8 cellular contexts compared by ENCODE assay signal in the genomic region with DNA sequence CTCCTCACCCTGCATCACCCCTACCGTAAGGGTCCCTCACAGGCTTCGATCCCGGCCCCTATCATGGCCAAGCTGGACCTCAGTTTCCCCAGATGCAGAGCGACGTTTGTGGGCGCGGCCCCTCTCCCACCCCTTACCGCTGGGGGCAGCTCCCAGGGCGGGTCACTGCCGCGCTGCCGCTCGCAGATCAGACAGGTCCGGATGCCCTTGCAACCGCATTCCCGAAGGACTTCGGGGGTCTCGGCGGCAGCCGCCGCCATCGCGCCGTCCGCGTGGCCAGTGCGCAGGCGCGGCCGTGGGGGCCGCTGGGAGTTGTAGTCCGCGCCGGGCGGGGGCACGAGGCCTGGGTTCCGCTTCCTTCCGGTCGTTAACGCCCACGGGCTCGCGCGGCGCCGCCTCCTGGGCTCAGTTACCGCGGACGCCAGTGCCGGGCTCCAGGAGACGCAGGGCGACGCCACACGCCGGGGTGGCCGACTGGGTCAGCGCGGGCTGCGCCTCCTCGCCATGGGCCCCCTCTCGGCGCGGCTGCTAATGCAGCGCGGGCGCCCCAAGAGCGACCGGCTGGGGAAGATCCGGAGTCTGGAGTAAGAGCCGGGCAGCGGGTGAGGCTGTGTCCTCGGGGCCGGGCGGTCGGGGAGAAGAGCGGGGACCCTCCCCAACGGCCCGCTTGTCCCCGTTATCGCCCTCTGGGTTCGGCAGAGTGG. TPM values are rescaled to one million over a fixed set of nuclear protein-coding genes. Genes with fewer than 3 reads are reported as not detected.
DNase-seq lines count a peak whose midpoint lies in the region; ATAC-seq and TF ChIP-seq lines count a peak whose summit lies in the region.

A gene with protein sequence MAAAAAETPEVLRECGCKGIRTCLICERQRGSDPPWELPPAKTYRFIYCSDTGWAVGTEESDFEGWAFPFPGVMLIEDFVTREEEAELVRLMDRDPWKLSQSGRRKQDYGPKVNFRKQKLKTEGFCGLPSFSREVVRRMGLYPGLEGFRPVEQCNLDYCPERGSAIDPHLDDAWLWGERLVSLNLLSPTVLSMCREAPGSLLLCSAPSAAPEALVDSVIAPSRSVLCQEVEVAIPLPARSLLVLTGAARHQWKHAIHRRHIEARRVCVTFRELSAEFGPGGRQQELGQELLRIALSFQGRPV (minus strand): TSS at position 287 of the 704 bp plus-strand sequence. CDS start 27 bp downstream, at position 260.
Gene LRWD1, plus strand, starts transcription at position 408 of the 704 bp plus-strand sequence. Its CDS starts 97 bp downstream, at position 505.

- no peaks in the 10 kb centered on the region for H3K9me3 ChIP-seq in SK-N-SH
- no peaks in the 10 kb centered on the region for H3K9me3 ChIP-seq in osteoblast (ENCODE audit: low read depth, low read length)
- H3K9me3 ChIP-seq in thoracic aorta, result no peaks in the 10 kb centered on the region

- H3K4me2 ChIP-seq in SK-N-SH, result peak within 1 kb of the TSS; percentile 89
- peak within 1 kb of the TSS; percentile 86 for H3K4me2 ChIP-seq in osteoblast (ENCODE audit: insufficient read depth, low read length)

- H3K36me3 ChIP-seq in SK-N-SH (replicated peaks in 1 of 2; ENCODE audit: control insufficient read depth in 1 of 2, insufficient read depth in 2 of 2, low read length in 1 of 2) (peaks cover 12 to 23% of the 10 kb centered on the region in 2 experiments), osteoblast (ENCODE audit: insufficient read depth, low read length) (no peaks in the 10 kb centered on the region), thoracic aorta (peaks cover 5% of the 10 kb centered on the region)

- POLR2A ChIA-PET in GM10248 (lab: Yijun Ruan, JAX), result no interaction called here
- POLR2A ChIA-PET in SK-N-SH (lab: Yijun Ruan, JAX), result interaction anchor here (0.9 to 2.6 kb wide), 5 partner anchors 10 to 69 kb away, joined by 3 to 12 read pairs (median 5); partner anchors contain the start of gene PRKRIP1

- H3K4me1 ChIP-seq in SK-N-SH (ENCODE audit: control insufficient read depth in 1 of 2, insufficient read depth in 2 of 2, low read depth in 1 of 2, low read length in 1 of 2) (peaks cover 5 to 11% of the 10 kb centered on the region in 2 experiments; a peak in 2 of 4 replicates), osteoblast (ENCODE audit: insufficient read depth, low read length) (peaks cover 13% of the 10 kb centered on the region), thoracic aorta (ENCODE audit: control insufficient read depth in 1 of 2, low read depth in 2 of 2) (peaks cover 13 to 31% of the 10 kb centered on the region in 2 donors)

- peak within 1 kb of the TSS; percentile 90 for H3K9ac ChIP-seq in SK-N-SH

- H3K9me2 ChIP-seq in SK-N-SH, result no peaks in the 10 kb centered on the region

- H3K79me2 ChIP-seq in SK-N-SH (ENCODE audit: insufficient read depth), result peaks cover 49% of the 10 kb centered on the region
- H3K79me2 ChIP-seq in osteoblast (ENCODE audit: insufficient read depth, low read length), result peaks cover 40% of the 10 kb centered on the region

- H3K27ac ChIP-seq in SK-N-SH (ENCODE audit: low read depth in 2 of 2, low read length in 1 of 2) (peak within 1 kb of the TSS; percentile 67 to 79), osteoblast (ENCODE audit: low read depth, low read length) (peak within 1 kb of the TSS; percentile 70), thoracic aorta (peak within 1 kb of the TSS; percentile 64 to 69)

- H2AFZ ChIP-seq in SK-N-SH (ENCODE audit: low read depth), result peak within 1 kb of the TSS; percentile 99
- H2AFZ ChIP-seq in osteoblast (ENCODE audit: low read length), result peak within 1 kb of the TSS; percentile 94

- H3K4me3 ChIP-seq in NB4 (ENCODE audit: low read depth, low read length) (peak within 1 kb of the TSS; percentile 86), SK-N-SH (ENCODE audit: low read depth in 2 of 2, low read length in 1 of 2) (peak within 1 kb of the TSS; percentile 86 to 99), osteoblast (ENCODE audit: insufficient read depth, low read length) (peak within 1 kb of the TSS; percentile 91), thoracic aorta (peak within 1 kb of the TSS; percentile 99)

- TF ChIP-seq EP300 in SK-N-SH (IDR thresholded peaks at IDR 0.05; ENCODE audit: borderline replicate concordance in 1 of 2, low read depth in 1 of 2, low read length in 1 of 2), result no peak; a peak in 2 of 4 replicates

- H4K20me1 ChIP-seq in SK-N-SH (ENCODE audit: insufficient read depth) (peaks cover 4% of the 10 kb centered on the region; the same call in 1 of the 2 replicates), osteoblast (ENCODE audit: insufficient read depth, low read length) (peaks cover 5% of the 10 kb centered on the region)

- TF ChIP-seq CTCF in GM10248 (IDR thresholded peaks at IDR 0.05; ENCODE audit: control extremely low read depth, extremely low read depth, low read depth, missing control alignments) (peak; percentile 12), NB4 (IDR thresholded peaks at IDR 0.05; ENCODE audit: low read depth, low read length) (no peak), SK-N-SH (IDR thresholded peaks at IDR 0.05) (peak; percentile 16; the same call in 1 of the 2 replicates), osteoblast (IDR thresholded peaks at IDR 0.05; ENCODE audit: extremely low read depth, low read depth, low read length) (no peak), thoracic aorta (IDR thresholded peaks at IDR 0.05) (peak; percentile 28)

- WGBS in SK-N-SH (ENCODE audit: low lambda C conversion rate), result under 1% methylated on average over 52 of the region's 81 CpGs

- H3F3A ChIP-seq in SK-N-SH (replicated peaks; ENCODE audit: insufficient read depth), result peaks cover 5% of the 10 kb centered on the region

- DNase-seq in GM10248 (ENCODE audit: extremely low spot score) (peak; percentile 100), NB4 (ENCODE audit: low read depth) (peak; percentile 97), SK-N-SH (peak; percentile 100), glomerular visceral epithelial cell (ENCODE audit: extremely low spot score) (peak; percentile 93), osteoblast (ENCODE audit: insufficient read length, low spot score, missing footprints) (peak; percentile 100), thoracic aorta (ENCODE audit: low spot score) (peak; percentile 79)
- DNase-seq in activated naive CD4-positive, alpha-beta T cell treated with anti-CD3 and anti-CD28 coated beads, Interleukin-2, amount 50 U/mL, for 16 hours, result peak; percentile 95

- peak; percentile 78 for TF ChIP-seq POLR2A in NB4 (IDR thresholded peaks at IDR 0.05; ENCODE audit: extremely low read depth, insufficient read length)

- H3K27me3 ChIP-seq in SK-N-SH (ENCODE audit: insufficient read depth) (no peaks in the 10 kb centered on the region), osteoblast (ENCODE audit: insufficient read depth, low read length) (no peaks in the 10 kb centered on the region), thoracic aorta (replicated peaks; ENCODE audit: insufficient read depth) (no peaks in the 10 kb centered on the region)

- TF ChIP-seq RAD21 in SK-N-SH (IDR thresholded peaks at IDR 0.05; ENCODE audit: low read length), result no peak

- CTCF ChIA-PET in GM10248 (lab: Yijun Ruan, JAX) (interaction anchor here (0.9 to 1.8 kb wide), 4 partner anchors 14 to 57 kb away, joined by 3 to 7 read pairs (median 4); no protein-coding TSS in a partner anchor), SK-N-SH (lab: Yijun Ruan, JAX) (interaction anchor here (0.9 to 3.6 kb wide), 12 partner anchors 8 to 185 kb away, joined by 3 to 19 read pairs (median 5); no protein-coding TSS in a partner anchor)

- ATAC-seq in HG02571 (IDR thresholded peaks at IDR 0.05; ENCODE audit: unreplicated experiment) (peak; percentile 87), thoracic aorta (ENCODE audit: insufficient number of reproducible peaks, low FRiP score, low read depth) (peak; percentile 69)

TF ChIP-seq in SK-N-SH, 30 proteins besides CTCF, POLR2A, EP300 and RAD21 (continues in another document):
- no peak for TF ChIP-seq NFIC (IDR thresholded peaks at IDR 0.05; ENCODE audit: borderline replicate concordance)
- TF ChIP-seq MEF2A (IDR thresholded peaks at IDR 0.05; ENCODE audit: borderline replicate concordance, low read depth), result no peak; the same call in 1 of the 2 replicates
- 0 out of 2 replicates have a peak, but pooled peaks have one; percentile 18 for TF ChIP-seq TEAD4 (IDR thresholded peaks at IDR 0.05; ENCODE audit: borderline replicate concordance, insufficient read depth)
- TF ChIP-seq IRF3 (IDR thresholded peaks at IDR 0.05; ENCODE audit: low read depth, low read length), result no peak
- TF ChIP-seq ZBTB33 (IDR thresholded peaks at IDR 0.05; ENCODE audit: borderline replicate concordance, low read depth), result no peak
- TF ChIP-seq POLR2AphosphoS5 (IDR thresholded peaks at IDR 0.05; ENCODE audit: low read depth, low read length), result peak; percentile 83

RNA-seq across cellular contexts. Expression of the first gene that starts in this region (rescaled TPM):
- 13.7 and 18.1 TPM in 2 replicates for polyA plus RNA-seq in SK-N-SH (2012; rRNA removed)
- 7.6 and 13.8 TPM in 2 replicates for polyA plus RNA-seq in SK-N-SH (2012; cell fraction: cytosol; rRNA removed)
- 6.0 and 10.8 TPM in 2 replicates for polyA plus RNA-seq in SK-N-SH (2012; cell fraction: nucleus; rRNA removed)
- 13.6 and 16.3 TPM in 2 replicates for total RNA-seq in osteoblast
- total RNA-seq in thoracic aorta, result 10 to 100 TPM; 15.9 to 29.6 TPM

RNA-seq across cellular contexts. Expression of gene LRWD1, which starts in this region (rescaled TPM):
- polyA plus RNA-seq in SK-N-SH (2012; rRNA removed), result 44.9 and 53.2 TPM in 2 replicates
- 21.1 and 32.5 TPM in 2 replicates for polyA plus RNA-seq in SK-N-SH (2012; cell fraction: cytosol; rRNA removed)
- polyA plus RNA-seq in SK-N-SH (2012; cell fraction: nucleus; rRNA removed), result 89.9 and 156 TPM in 2 replicates
- total RNA-seq in osteoblast, result 20.0 and 24.2 TPM in 2 replicates
- 10 to 100 TPM in 1 of 2 donors, 1 to 10 TPM in 1; 7.9 to 10.9 TPM for total RNA-seq in thoracic aorta

Comparison
In these comparisons a context has a peak if more than half of its experiments do, and no peak if none do; other contexts are left out.
1. Peak in every context shown above with its lines: DNase-seq, ATAC-seq, H3K4me3 ChIP-seq and H3K27ac ChIP-seq.
2. CTCF ChIP-seq: peak in GM10248 (single experiment), SK-N-SH (single experiment) and thoracic aorta (single experiment); none in NB4 (single experiment) and osteoblast (single experiment).